In genomic region chr17:82399601-82400101, GRCh38 we compare ENCODE assay signal across 13 cellular contexts. TPM values are rescaled to one million over a fixed set of nuclear protein-coding genes. Genes with fewer than 3 reads are reported as not detected.
DNase-seq lines count a peak whose midpoint lies in the region; ATAC-seq and TF ChIP-seq lines count a peak whose summit lies in the region.
"Had no signal": no experiment of that assay in that cellular context is flagged by ENCODE, and none has a peak within 500 bp of the region (broad histone marks: within the 10 kb centered on the region; RNA-seq: fewer than 3 reads in every experiment).

No MANE protein-coding gene starts in this region.

- intact Hi-C loops in aorta (cut with DNase I): no loop called here

- peak overlapping the region; percentile 61 for H3K9ac ChIP-seq in Loucy (ENCODE audit: low read depth, low read length, poor library complexity, severe bottlenecking)
- H3K9ac ChIP-seq: parathyroid adenoma had no signal

- TF ChIP-seq CTCF in Loucy (conservative IDR thresholded peaks at IDR 0.05; ENCODE audit: low read length) (no peak), WERI-Rb-1 (IDR thresholded peaks at IDR 0.05; ENCODE audit: low read depth, low read length) (no peak), osteoblast (IDR thresholded peaks at IDR 0.05; ENCODE audit: extremely low read depth, low read depth, low read length) (no peak)

- H3K27me3 ChIP-seq in Loucy (ENCODE audit: insufficient read depth, low read length, poor library complexity, severe bottlenecking) (no peaks in the 10 kb centered on the region), WERI-Rb-1 (ENCODE audit: insufficient read depth, low read depth, severe bottlenecking) (no peaks in the 10 kb centered on the region), osteoblast (ENCODE audit: insufficient read depth, low read length) (no peaks in the 10 kb centered on the region), aorta (ENCODE audit: control insufficient read depth in 1 of 2, insufficient read depth in 2 of 2, low read length in 1 of 2) (no peaks in the 10 kb centered on the region)

- ATAC-seq in aorta (ENCODE audit: low FRiP score): no peak

- no peaks in the 10 kb centered on the region for H3K9me3 ChIP-seq in Loucy (ENCODE audit: insufficient read depth, low read depth, low read length)
- H3K9me3 ChIP-seq in WERI-Rb-1 (ENCODE audit: severe bottlenecking): no peaks in the 10 kb centered on the region
- no peaks in the 10 kb centered on the region for H3K9me3 ChIP-seq in osteoblast (ENCODE audit: low read depth, low read length)
- H3K9me3 ChIP-seq in aorta (ENCODE audit: control insufficient read depth, low read length): no peaks in the 10 kb centered on the region

- H3K4me2 ChIP-seq in Loucy (ENCODE audit: low read depth, low read length, poor library complexity, severe bottlenecking): peak overlapping the region; percentile 76
- H3K4me2 ChIP-seq in osteoblast (ENCODE audit: insufficient read depth, low read length): no peak overlapping the region

- H3K9me2 ChIP-seq in Loucy (replicated peaks; ENCODE audit: low read depth, low read length): no peaks in the 10 kb centered on the region

- H4K20me1 ChIP-seq in Loucy (ENCODE audit: insufficient read depth, low read length, poor library complexity, severe bottlenecking) (no peaks in the 10 kb centered on the region), osteoblast (ENCODE audit: insufficient read depth, low read length) (no peaks in the 10 kb centered on the region)

- H3K79me2 ChIP-seq in Loucy (ENCODE audit: insufficient read depth, low read length): no peaks in the 10 kb centered on the region
- H3K79me2 ChIP-seq in osteoblast (ENCODE audit: insufficient read depth, low read length): no peaks in the 10 kb centered on the region
- H3K79me2 ChIP-seq: parathyroid adenoma had no signal

- DNase-seq in COLO668 (lab: John Stamatoyannopoulos, UW; ENCODE audit: unreplicated experiment): peak; percentile 77
- DNase-seq in WERI-Rb-1: peak; percentile 90
- DNase-seq in osteoblast (ENCODE audit: insufficient read length, low spot score, missing footprints): peak; percentile 76
- no peak for DNase-seq in HCEC 1CT
- DNase-seq in EL: no peak
- no peak for DNase-seq in aorta
- DNase-seq: activated CD4-positive, alpha-beta memory T cell treated with anti-CD3 and anti-CD28 coated beads, Interleukin-2, amount 10 ng/mL, durations not matched to agents 7 days and 5 days; activated gamma-delta T cell; stimulated activated CD4-positive, alpha-beta T cell treated with anti-CD3 and anti-CD28 coated beads, Interleukin-4, amount 100 ng/mL, for 24 hours had no signal

- peaks cover 9% of the 10 kb centered on the region for H3F3A ChIP-seq in Loucy (ENCODE audit: low read depth)

- H3K27ac ChIP-seq in WERI-Rb-1 (peak overlapping the region; percentile 75), osteoblast (ENCODE audit: low read depth, low read length) (no peak overlapping the region), aorta (ENCODE audit: low read depth in 1 of 2, low read length in 2 of 2) (no peak overlapping the region)
- H3K27ac ChIP-seq: parathyroid adenoma had no signal

- H3K4me1 ChIP-seq in Loucy (ENCODE audit: insufficient read depth, low read length, poor library complexity, severe bottlenecking) (peaks cover 27% of the 10 kb centered on the region), osteoblast (ENCODE audit: insufficient read depth, low read length) (peaks cover 12% of the 10 kb centered on the region), aorta (ENCODE audit: control insufficient read depth in 1 of 2, insufficient read depth in 2 of 2, low read length in 2 of 2) (no peaks in the 10 kb centered on the region)
- H3K4me1 ChIP-seq: parathyroid adenoma had no signal

- WGBS in aorta, 2 donors: 82 to 86% methylated on average over 18 of the region's 18 CpGs

- H2AFZ ChIP-seq in Loucy (ENCODE audit: low read length) (no peak overlapping the region), osteoblast (ENCODE audit: low read length) (no peak overlapping the region)
- H2AFZ ChIP-seq: parathyroid adenoma had no signal

- no peak overlapping the region for H3K4me3 ChIP-seq in Loucy (ENCODE audit: low read length, poor library complexity, severe bottlenecking)
- 0 out of 2 replicates have a peak overlapping the region, but pooled peaks have one; percentile 2 for H3K4me3 ChIP-seq in WERI-Rb-1 (ENCODE audit: low read depth, low read length)
- no peak overlapping the region for H3K4me3 ChIP-seq in osteoblast (ENCODE audit: insufficient read depth, low read length)
- H3K4me3 ChIP-seq in aorta (ENCODE audit: low read length in 2 of 2): no peak overlapping the region

- H3K36me3 ChIP-seq in Loucy (ENCODE audit: insufficient read depth, low read length) (peaks cover 6% of the 10 kb centered on the region; the same call in 1 of the 2 replicates), WERI-Rb-1 (peaks cover 58% of the 10 kb centered on the region), osteoblast (ENCODE audit: insufficient read depth, low read length) (no peaks in the 10 kb centered on the region), aorta (ENCODE audit: control insufficient read depth in 1 of 2, insufficient read depth in 2 of 2, low read length in 1 of 2) (peaks cover 0 to 3% of the 10 kb centered on the region in 2 donors)

RNA-seq across cellular contexts. Expression of gene HEXD, which starts 18.5 kb away (rescaled TPM):
- total RNA-seq in osteoblast (13.0 and 20.3 TPM in 2 replicates), aorta (10 to 100 TPM; 14.8 to 34.7 TPM)
- 100 to 1,000 TPM in 1 of 2 donors, 10 to 100 TPM in 1; 15.7 to 133 TPM for polyA plus RNA-seq in aorta

RNA-seq across cellular contexts. Expression of gene OGFOD3, which starts 18.7 kb away (rescaled TPM):
- 25.3 and 27.4 TPM in 2 replicates for total RNA-seq in osteoblast
- total RNA-seq in aorta: 10 to 100 TPM; 17.5 to 22.2 TPM
- polyA plus RNA-seq in aorta: 10 to 100 TPM; 12.0 to 25.9 TPM

RNA-seq across cellular contexts. Expression of gene UTS2R, which starts 28.1 kb away (rescaled TPM):
- total RNA-seq in osteoblast (not detected in 2 replicates), aorta (not detected)
- not detected for polyA plus RNA-seq in aorta
- total RNA-seq: activated CD4-positive, alpha-beta memory T cell treated with anti-CD3 and anti-CD28 coated beads, Interleukin-2, amount 10 ng/mL, durations not matched to agents 7 days and 5 days; bronchial epithelial cell; lung microvascular endothelial cell had no signal

RNA-seq across cellular contexts. Expression of gene TEX19, which starts 40.6 kb away (rescaled TPM):
- total RNA-seq in osteoblast (under 0.01 and 0.29 TPM in 2 replicates), aorta (not detected)
- not detected for polyA plus RNA-seq in aorta
- total RNA-seq: activated CD4-positive, alpha-beta memory T cell treated with anti-CD3 and anti-CD28 coated beads, Interleukin-2, amount 10 ng/mL, durations not matched to agents 7 days and 5 days; bronchial epithelial cell; lung microvascular endothelial cell had no signal

RNA-seq across cellular contexts. Expression of gene CYBC1, which starts 50.9 kb away (rescaled TPM):
- total RNA-seq in osteoblast (72.4 and 75.1 TPM in 2 replicates), aorta (100 to 1,000 TPM in 1 of 2 donors, 10 to 100 TPM in 1; 59.9 to 131 TPM)
- polyA plus RNA-seq in aorta: 10 to 100 TPM; 26.5 to 65.7 TPM

Comparison
In these comparisons a context has a peak if more than half of its experiments do, and no peak if none do; other contexts are left out.
1. DNase-seq: peak in COLO668 (single experiment), WERI-Rb-1 (single experiment) and osteoblast (single experiment); none in HCEC 1CT (single experiment), EL (single experiment) and aorta (0 of 2).